In the genomic region with DNA sequence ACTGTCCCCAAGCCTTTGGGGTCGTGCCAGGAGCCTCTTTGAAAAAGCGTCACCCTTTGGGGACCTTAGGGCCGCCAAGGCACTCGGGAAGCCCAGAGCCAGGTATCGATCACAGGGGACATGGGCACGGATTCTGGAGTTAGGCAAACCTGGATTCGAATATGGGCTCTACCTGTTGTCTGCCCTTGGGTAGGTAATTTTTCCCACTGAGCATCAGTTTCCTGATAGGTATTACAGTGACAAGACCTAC, we compare ENCODE assay signal across 8 cellular contexts. TPM values are rescaled to one million over a fixed set of nuclear protein-coding genes. Genes with fewer than 3 reads are reported as not detected.
DNase-seq lines count a peak whose midpoint lies in the region; ATAC-seq, FAIRE-seq and TF ChIP-seq lines count a peak whose summit lies in the region.

No MANE protein-coding gene starts in this region.

- no peak for DNase-seq in epithelial cell of esophagus (ENCODE audit: low read depth)
- no peak for DNase-seq in DMS53 treated with DMSO at 0.1 percent for 48 hours (lab: John Stamatoyannopoulos, UW; ENCODE audit: unreplicated experiment)
- no peak for DNase-seq in GM12891 (ENCODE audit: insufficient read length, low spot score)
- no peak for DNase-seq in ureter (ENCODE audit: low spot score)

- no peak overlapping the region for H3K9ac ChIP-seq in KMS-11

- no peak for ATAC-seq in GM21367 (IDR thresholded peaks at IDR 0.05; ENCODE audit: unreplicated experiment)

- H2AFZ ChIP-seq in ACC112 (ENCODE audit: low read length, unreplicated experiment) = no peak overlapping the region
- 0 out of 2 replicates have a peak overlapping the region, but pooled peaks have one; percentile 80 for H2AFZ ChIP-seq in KMS-11 (ENCODE audit: low read depth)
- no peak overlapping the region for H2AFZ ChIP-seq in neuron (ENCODE audit: low read depth, low read length)

- no peak for TF ChIP-seq CTCF in KMS-11 (conservative IDR thresholded peaks at IDR 0.05; ENCODE audit: low read depth, low read length)
- TF ChIP-seq CTCF in epithelial cell of esophagus (IDR thresholded peaks at IDR 0.05; ENCODE audit: insufficient read depth, low read depth, low read length, missing control alignments) = no peak

- H4K20me1 ChIP-seq in KMS-11 (ENCODE audit: insufficient read depth) = no peaks in the 10 kb centered on the region

- H3K36me3 ChIP-seq in ACC112 (ENCODE audit: insufficient read depth, low read length) = no peaks in the 10 kb centered on the region
- no peaks in the 10 kb centered on the region for H3K36me3 ChIP-seq in KMS-11 (ENCODE audit: insufficient read depth)
- H3K36me3 ChIP-seq in neuron (ENCODE audit: insufficient read depth, low read length) = peaks cover 25% of the 10 kb centered on the region

- H3K79me2 ChIP-seq in ACC112 (ENCODE audit: control insufficient read depth, insufficient read depth, low read length, unreplicated experiment) (no peaks in the 10 kb centered on the region), KMS-11 (ENCODE audit: insufficient read depth, low read depth) (no peaks in the 10 kb centered on the region)

- H3K27ac ChIP-seq in ACC112 (ENCODE audit: low read depth, low read length) = no peak overlapping the region
- no peak overlapping the region for H3K27ac ChIP-seq in KMS-11

- H3K27me3 ChIP-seq in ACC112 (ENCODE audit: insufficient read depth, low read length) (peaks cover 3% of the 10 kb centered on the region; the same call in 1 of the 2 replicates), KMS-11 (ENCODE audit: insufficient read depth, low read depth) (peaks cover 81% of the 10 kb centered on the region), neuron (ENCODE audit: insufficient read depth, low read length) (no peaks in the 10 kb centered on the region)

- no peak for TF ChIP-seq POLR2A in GM12891 (IDR thresholded peaks at IDR 0.05; ENCODE audit: low read depth, low read length)

- H3K9me3 ChIP-seq in neuron (ENCODE audit: low read length) = no peaks in the 10 kb centered on the region

- H3K4me3 ChIP-seq in ACC112 (ENCODE audit: low read depth, low read length) (peak overlapping the region; percentile 79), KMS-11 (IDR thresholded peaks at IDR 0.05; ENCODE audit: insufficient read depth, low read depth, low read length) (peak overlapping the region; percentile 63), epithelial cell of esophagus (ENCODE audit: low read length) (peak overlapping the region; percentile 55), neuron (ENCODE audit: low read length) (peak overlapping the region; percentile 58)

- no peak for FAIRE-seq in GM12891 (lab: Jason Lieb, UNC)

- H3K4me2 ChIP-seq in KMS-11 = no peak overlapping the region; the same call in 1 of the 2 replicates

- peaks cover 6% of the 10 kb centered on the region for H3K4me1 ChIP-seq in ACC112 (ENCODE audit: control insufficient read depth, insufficient read depth, low read length, unreplicated experiment)
- no peaks in the 10 kb centered on the region for H3K4me1 ChIP-seq in KMS-11 (ENCODE audit: low read depth, poor library complexity, severe bottlenecking)
- H3K4me1 ChIP-seq in neuron (ENCODE audit: insufficient read depth, low read length) = peaks cover 11% of the 10 kb centered on the region

TF ChIP-seq in GM12891, 5 proteins besides CTCF, POLR2A, EP300 and RAD21:
- TF ChIP-seq POU2F2 (IDR thresholded peaks at IDR 0.05; ENCODE audit: low read depth, low read length) (no peak), TAF1 (IDR thresholded peaks at IDR 0.05; ENCODE audit: low read depth, low read length) (no peak), POLR2AphosphoS5 (IDR thresholded peaks at IDR 0.05; ENCODE audit: low read depth, low read length) (no peak), PAX5 (IDR thresholded peaks at IDR 0.05; ENCODE audit: insufficient read depth, low read length, severe bottlenecking) (no peak), SPI1 (IDR thresholded peaks at IDR 0.05; ENCODE audit: low read depth, low read length) (no peak)

RNA-seq across cellular contexts. Expression of a gene that starts 9.3 kb away (rescaled TPM):
- 0.50 TPM for polyA plus RNA-seq in GM12891 (2012; ENCODE audit: low read depth, missing spikeins)
- 6.0 TPM for total RNA-seq in ureter

RNA-seq across cellular contexts. Expression of a gene that starts 9.5 kb away (rescaled TPM):
- polyA plus RNA-seq in GM12891 (2012; ENCODE audit: low read depth, missing spikeins) = 2.8 TPM
- 49.6 TPM for total RNA-seq in ureter

RNA-seq across cellular contexts. Expression of a gene that starts 18.2 kb away (rescaled TPM):
- polyA plus RNA-seq in GM12891 (2012; ENCODE audit: low read depth, missing spikeins) = 0.08 TPM
- 89.1 TPM for total RNA-seq in ureter

RNA-seq across cellular contexts. Expression of a gene that starts 19.0 kb away (rescaled TPM):
- not detected for polyA plus RNA-seq in GM12891 (2012; ENCODE audit: low read depth, missing spikeins)
- 0.78 TPM for total RNA-seq in ureter

RNA-seq across cellular contexts. Expression of a gene that starts 38.8 kb away (rescaled TPM):
- not detected for polyA plus RNA-seq in GM12891 (2012; ENCODE audit: low read depth, missing spikeins)
- total RNA-seq in ureter = 0.13 TPM
